9 cellular contexts compared by ENCODE assay signal in the genomic region with DNA sequence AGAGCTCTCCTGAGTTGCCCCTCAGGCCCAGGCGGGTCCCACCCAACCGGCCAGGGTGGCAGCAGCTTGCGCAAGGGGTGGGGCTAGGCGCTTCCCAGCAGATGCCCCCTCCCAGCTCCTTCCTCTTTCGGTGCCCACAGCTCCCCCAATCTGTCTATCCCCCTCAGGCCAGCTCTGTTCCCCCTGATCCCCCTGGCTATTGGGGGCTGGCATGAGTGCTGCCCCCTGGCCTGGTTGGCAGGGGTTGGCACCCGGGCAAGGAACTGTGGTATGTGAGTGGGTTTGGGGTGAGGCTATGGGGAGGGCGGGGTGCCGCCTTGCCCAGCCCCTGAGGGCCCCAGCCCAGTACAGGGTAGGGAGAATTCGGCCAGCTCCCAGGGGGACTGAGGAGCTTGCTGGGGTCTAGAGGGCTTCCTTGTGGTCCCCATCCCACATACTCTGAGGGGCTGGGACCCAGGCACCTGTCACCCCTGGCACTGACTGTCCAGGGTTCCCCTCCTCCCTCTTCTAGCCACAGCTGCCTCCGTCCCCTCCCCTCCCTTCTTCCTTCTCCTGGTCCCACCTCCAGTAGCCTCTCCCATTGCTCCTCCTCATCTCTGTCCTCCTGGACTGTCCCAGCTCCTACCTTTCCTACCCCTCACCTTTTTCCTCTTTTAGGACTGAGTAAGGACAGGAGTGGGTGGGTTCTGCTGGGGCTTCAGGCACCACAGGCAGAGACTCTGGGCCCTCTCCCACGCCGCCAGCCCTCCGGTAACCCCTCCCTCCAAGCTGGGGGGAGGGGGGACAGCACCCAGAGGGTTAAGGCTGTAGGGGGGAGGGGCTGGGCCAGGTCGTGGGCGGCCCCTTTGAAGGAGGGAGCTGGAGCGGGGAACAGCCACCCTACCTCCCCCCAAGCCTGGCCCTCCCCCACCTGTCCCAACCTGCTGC. TPM values are rescaled to one million over a fixed set of nuclear protein-coding genes. Genes with fewer than 3 reads are reported as not detected.
A peak's percentile ranks its signal among the peaks of the same experiment; 100 is the strongest.
DNase-seq lines count a peak whose midpoint lies in the region; ATAC-seq, FAIRE-seq and TF ChIP-seq lines count a peak whose summit lies in the region.
"Had no signal": no experiment of that assay in that cellular context is flagged by ENCODE, and none has a peak within 500 bp of the region (broad histone marks: within the 10 kb centered on the region; RNA-seq: fewer than 3 reads in every experiment).

No MANE protein-coding gene starts in this region.

- FAIRE-seq in small intestine (lab: Jason Lieb, UNC), result no peak

- WGBS in esophagus squamous epithelium, 2 donors, result 20 to 25% methylated on average over 3 to 10 of the region's 16 CpGs
- WGBS in small intestine, 3 donors, result 4 to 44% (median 44%) methylated on average over 12 to 16 of the region's 16 CpGs

- TF ChIP-seq POLR2A in esophagus squamous epithelium (IDR thresholded peaks at IDR 0.05), result peak in 1 of 4 donors; percentile 29

- H3K27ac Mint-ChIP-seq in CD4-positive, alpha-beta memory T cell, result peak overlapping the region; percentile 80 to 96 (median 93)

- H3K9me3 Mint-ChIP-seq in CD4-positive, alpha-beta memory T cell, result peaks cover 0 to 3% (median 0%) of the 10 kb centered on the region in 8 donors

- 0 out of 2 replicates have a peak, but pooled peaks have one; percentile 0 for TF ChIP-seq CTCF in WERI-Rb-1 (IDR thresholded peaks at IDR 0.05; ENCODE audit: low read depth, low read length)
- no peak for TF ChIP-seq CTCF in esophagus squamous epithelium (IDR thresholded peaks at IDR 0.05)

- H3K27me3 ChIP-seq in CD4-positive, alpha-beta memory T cell (ENCODE audit: insufficient read depth, low read length), result no peaks in the 10 kb centered on the region
- no peaks in the 10 kb centered on the region for H3K27me3 ChIP-seq in WERI-Rb-1 (ENCODE audit: insufficient read depth, low read depth, severe bottlenecking)
- no peaks in the 10 kb centered on the region for H3K27me3 ChIP-seq in esophagus squamous epithelium
- no peaks in the 10 kb centered on the region for H3K27me3 ChIP-seq in small intestine (ENCODE audit: control insufficient read depth in 2 of 2, insufficient read depth in 2 of 2, low read length in 2 of 2)

- peak overlapping the region; percentile 90 to 98 (median 96) for H3K4me3 Mint-ChIP-seq in CD4-positive, alpha-beta memory T cell

- H3K4me3 ChIP-seq in CD4-positive, alpha-beta memory T cell (ENCODE audit: low read length in 2 of 2), result peak overlapping the region; percentile 76 to 85
- H3K4me3 ChIP-seq in WERI-Rb-1 (ENCODE audit: low read depth, low read length) (peak overlapping the region; percentile 41), esophagus squamous epithelium (peak overlapping the region; percentile 50 to 96 (median 64)), small intestine (ENCODE audit: low read depth in 1 of 2, low read length in 2 of 2) (peak overlapping the region; percentile 30 to 60)

- DNase-seq in CD4-positive, alpha-beta memory T cell, result peak in 2 of 5 donors; percentile 20 to 59
- DNase-seq in WERI-Rb-1 (peak; percentile 93), esophagus squamous epithelium (lab: John Stamatoyannopoulos, UW) (no peak), small intestine (peak; percentile 83), HT-29 (ENCODE audit: low spot score) (no peak), SK-N-DZ (ENCODE audit: low spot score) (no peak)

- CTCF ChIA-PET in CD4-positive, alpha-beta memory T cell (lab: Charles Lee; ENCODE audit: partially characterized antibody), result interaction anchor here (0.9 to 18.7 kb wide), 6 partner anchors 9 to 448 kb away, joined by 3 to 381 read pairs (median 4); a partner anchor contains a TSS

- no peaks in the 10 kb centered on the region for H3K27me3 Mint-ChIP-seq in CD4-positive, alpha-beta memory T cell

- no peak for ATAC-seq in HG02884 (IDR thresholded peaks at IDR 0.05; ENCODE audit: unreplicated experiment)
- no peak for ATAC-seq in HG02852 (IDR thresholded peaks at IDR 0.05; ENCODE audit: unreplicated experiment)

- H3K36me3 ChIP-seq in CD4-positive, alpha-beta memory T cell (ENCODE audit: insufficient read depth, low read length), result no peaks in the 10 kb centered on the region
- H3K36me3 ChIP-seq in WERI-Rb-1 (peaks cover 17% of the 10 kb centered on the region), esophagus squamous epithelium (peaks cover 0 to 23% (median 5%) of the 10 kb centered on the region in 3 donors), small intestine (ENCODE audit: control insufficient read depth in 2 of 2, insufficient read depth in 2 of 2, low read length in 2 of 2) (peaks cover 0 to 4% of the 10 kb centered on the region in 2 donors)

- peaks cover 0 to 30% of the 10 kb centered on the region in 2 donors for H3K36me3 Mint-ChIP-seq in CD4-positive, alpha-beta memory T cell

- no peaks in the 10 kb centered on the region for H3K9me3 ChIP-seq in CD4-positive, alpha-beta memory T cell (ENCODE audit: control insufficient read depth in 1 of 2, low read length in 2 of 2)
- no peaks in the 10 kb centered on the region for H3K9me3 ChIP-seq in WERI-Rb-1 (ENCODE audit: severe bottlenecking)
- no peaks in the 10 kb centered on the region for H3K9me3 ChIP-seq in esophagus squamous epithelium
- no peaks in the 10 kb centered on the region for H3K9me3 ChIP-seq in small intestine (ENCODE audit: control insufficient read depth, low read depth)

- POLR2A ChIA-PET in CD4-positive, alpha-beta memory T cell (lab: Charles Lee; ENCODE audit: partially characterized antibody), result interaction anchor here (0.7 to 38.9 kb wide), 10 partner anchors 7 to 72 kb away, joined by 3 to 1543 read pairs (median 7); a partner anchor contains a TSS

- peak overlapping the region; percentile 86 for H3K27ac ChIP-seq in CD4-positive, alpha-beta memory T cell (ENCODE audit: low read depth, low read length)
- H3K27ac ChIP-seq in WERI-Rb-1 (peak overlapping the region; percentile 86), esophagus squamous epithelium (peak overlapping the region; percentile 97 to 99 (median 98)), small intestine (ENCODE audit: low read depth in 1 of 2, low read length in 1 of 2) (peak overlapping the region; percentile 95 to 96)

- peaks cover 86% of the 10 kb centered on the region for H3K4me1 ChIP-seq in CD4-positive, alpha-beta memory T cell (ENCODE audit: insufficient read depth, low read length)
- H3K4me1 ChIP-seq in esophagus squamous epithelium (peaks cover 70 to 98% (median 81%) of the 10 kb centered on the region in 3 donors), small intestine (ENCODE audit: control insufficient read depth in 2 of 2, insufficient read depth in 1 of 2, low read depth in 1 of 2, low read length in 1 of 2) (peaks cover 7 to 41% of the 10 kb centered on the region in 2 donors)

- intact Hi-C loops in CD4-positive, alpha-beta memory T cell (cut with micrococcal nuclease), result no loop called here
- intact Hi-C loops in esophagus squamous epithelium (cut with DNase I), result no loop called here

- peaks cover 41 to 96% (median 58%) of the 10 kb centered on the region in 4 donors for H3K4me1 Mint-ChIP-seq in CD4-positive, alpha-beta memory T cell

RNA-seq across cellular contexts. Expression of a gene that starts 5.7 kb away (rescaled TPM):
- total RNA-seq in CD4-positive, alpha-beta memory T cell, result 10 to 100 TPM; 86.3 to 92.7 TPM
- polyA plus RNA-seq in CD4-positive, alpha-beta memory T cell, result 10 to 100 TPM in 1 of 2 donors, 1 to 10 TPM in 1; 3.4 to 11.6 TPM
- 100 to 1,000 TPM; 101 to 220 (median 113) TPM for total RNA-seq in esophagus squamous epithelium
- 100 to 1,000 TPM in 2 of 3 donors, 10 to 100 TPM in 1; 93.2 to 222 (median 136) TPM for polyA plus RNA-seq in small intestine
- 81.9 and 83.4 TPM in 2 replicates for total RNA-seq in HT-29 (2014; rRNA removed; shearing (Covaris generic))
- polyA plus RNA-seq in SK-N-DZ (2014; cell fraction: cytosol; rRNA removed), result 4.1 and 4.9 TPM in 2 replicates
- polyA plus RNA-seq in SK-N-DZ (2014; cell fraction: nucleus; rRNA removed), result 8.2 and 11.4 TPM in 2 replicates

RNA-seq across cellular contexts. Expression of a gene that starts 14.9 kb away (rescaled TPM):
- total RNA-seq in CD4-positive, alpha-beta memory T cell, result 1 to 10 TPM; 1.1 to 3.1 TPM
- polyA plus RNA-seq in CD4-positive, alpha-beta memory T cell, result not detected
- not detected for total RNA-seq in esophagus squamous epithelium
- polyA plus RNA-seq in small intestine, result not detected
- total RNA-seq in HT-29 (2014; rRNA removed; shearing (Covaris generic)), result 0.16 and 0.18 TPM in 2 replicates
- not detected in 2 replicates for polyA plus RNA-seq in SK-N-DZ (2014; cell fraction: cytosol; rRNA removed)
- polyA plus RNA-seq in SK-N-DZ (2014; cell fraction: nucleus; rRNA removed), result 0.98 TPM in 1 of 2 replicates, not detected in the other
- total RNA-seq: epithelial cell of proximal tubule had no signal

RNA-seq across cellular contexts. Expression of a gene that starts 25.1 kb away (rescaled TPM):
- total RNA-seq in CD4-positive, alpha-beta memory T cell, result 10 to 100 TPM; 52.4 to 56.6 TPM
- polyA plus RNA-seq in CD4-positive, alpha-beta memory T cell, result 10 to 100 TPM; 48.9 to 75.9 TPM
- total RNA-seq in esophagus squamous epithelium, result 10 to 100 TPM; 21.5 to 30.9 (median 29.5) TPM
- 10 to 100 TPM; 33.1 to 51.4 (median 35.7) TPM for polyA plus RNA-seq in small intestine
- total RNA-seq in HT-29 (2014; rRNA removed; shearing (Covaris generic)), result 83.1 and 85.5 TPM in 2 replicates
- polyA plus RNA-seq in SK-N-DZ (2014; cell fraction: cytosol; rRNA removed), result 133 and 172 TPM in 2 replicates
- polyA plus RNA-seq in SK-N-DZ (2014; cell fraction: nucleus; rRNA removed), result 243 and 343 TPM in 2 replicates

RNA-seq across cellular contexts. Expression of a gene that starts 25.3 kb away (rescaled TPM):
- total RNA-seq in CD4-positive, alpha-beta memory T cell, result 1 to 10 TPM; 4.0 to 4.1 TPM
- not detected for polyA plus RNA-seq in CD4-positive, alpha-beta memory T cell
- 1 to 10 TPM in 1 of 4 donors, under 1 TPM in 3; 0.11 to 8.2 (median 0.18) TPM for total RNA-seq in esophagus squamous epithelium
- polyA plus RNA-seq in small intestine, result 10 to 100 TPM in 2 of 3 donors, 1 to 10 TPM in 1; 1.9 to 27.1 (median 18.6) TPM
- total RNA-seq in HT-29 (2014; rRNA removed; shearing (Covaris generic)), result 0.70 and 3.3 TPM in 2 replicates
- 0.28 TPM in 1 of 2 replicates, not detected in the other for polyA plus RNA-seq in SK-N-DZ (2014; cell fraction: cytosol; rRNA removed)
- 0.19 and 2.3 TPM in 2 replicates for polyA plus RNA-seq in SK-N-DZ (2014; cell fraction: nucleus; rRNA removed)

RNA-seq across cellular contexts. Expression of a gene that starts 25.3 kb away (rescaled TPM):
- total RNA-seq in CD4-positive, alpha-beta memory T cell, result under 1 TPM in 1 of 2 experiments, not detected in 1; 0.14 TPM
- not detected for polyA plus RNA-seq in CD4-positive, alpha-beta memory T cell
- under 1 TPM in 1 of 4 donors, not detected in 3; 0.19 TPM for total RNA-seq in esophagus squamous epithelium
- under 1 TPM in 1 of 3 donors, not detected in 2; 0.10 TPM for polyA plus RNA-seq in small intestine
- 0.05 TPM in 1 of 2 replicates, not detected in the other for total RNA-seq in HT-29 (2014; rRNA removed; shearing (Covaris generic))
- polyA plus RNA-seq in SK-N-DZ (2014; cell fraction: cytosol; rRNA removed), result 0.05 TPM in 1 of 2 replicates, not detected in the other
- polyA plus RNA-seq in SK-N-DZ (2014; cell fraction: nucleus; rRNA removed), result not detected in 2 replicates
- total RNA-seq: epithelial cell of proximal tubule had no signal

Comparison
In these comparisons a context has a peak if more than half of its experiments do, and no peak if none do; other contexts are left out.
1. DNase-seq: peak in WERI-Rb-1 (single experiment) and small intestine (single experiment); none in esophagus squamous epithelium (single experiment), HT-29 (single experiment) and SK-N-DZ (single experiment).
2. Peak in every context shown above with its lines, with median percentiles within 50 percentile points of each other: H3K27ac ChIP-seq and H3K4me3 ChIP-seq.